Comparison of ENCODE assay signal across 25 cellular contexts in the genomic region with DNA sequence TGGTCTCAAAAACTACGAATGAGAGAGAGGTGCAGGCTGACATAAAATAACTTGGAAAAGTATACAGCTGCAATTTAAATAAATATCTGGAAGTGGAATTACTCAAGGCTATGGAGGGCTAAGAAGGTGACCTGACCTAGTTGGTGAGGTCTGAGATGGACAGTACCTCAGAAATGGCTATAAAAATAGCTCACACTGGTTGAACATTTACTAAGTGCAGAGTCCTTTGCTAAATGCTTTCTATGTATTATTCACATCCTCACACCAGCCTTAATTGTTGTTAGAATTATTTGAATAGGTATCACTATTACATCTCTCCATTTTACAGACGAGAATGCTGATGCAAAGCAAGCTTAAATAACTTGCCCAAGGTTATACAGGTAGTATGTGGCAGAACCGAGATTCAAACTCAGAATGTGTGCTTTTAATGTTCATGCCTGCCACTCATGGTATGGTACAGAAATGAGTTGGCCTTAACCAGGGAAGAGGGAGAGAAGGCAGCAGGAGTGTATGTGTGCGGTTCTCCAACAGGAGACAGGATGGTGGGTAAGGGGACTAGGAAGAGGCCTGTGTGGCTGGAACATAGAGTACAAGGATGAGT. TPM values are rescaled to one million over a fixed set of nuclear protein-coding genes. Genes with fewer than 3 reads are reported as not detected.
DNase-seq lines count a peak whose midpoint lies in the region; ATAC-seq, FAIRE-seq and TF ChIP-seq lines count a peak whose summit lies in the region.
"Had no signal": no experiment of that assay in that cellular context is flagged by ENCODE, and none has a peak within 500 bp of the region (broad histone marks: within the 10 kb centered on the region; RNA-seq: fewer than 3 reads in every experiment).

No MANE protein-coding gene starts in this region.

- POLR2A ChIA-PET in activated CD4-positive, alpha-beta T cell treated with anti-CD3 and anti-CD28 coated beads for 36 hours (lab: Charles Lee): no interaction called here

- no peaks in the 10 kb centered on the region for H3K9me3 Mint-ChIP-seq in activated CD4-positive, alpha-beta T cell treated with anti-CD3 and anti-CD28 coated beads for 36 hours (ENCODE audit: low read depth)
- H3K9me3 Mint-ChIP-seq in astrocyte (ENCODE audit: unreplicated experiment) (peaks cover 3% of the 10 kb centered on the region), nephron progenitor cell (no peaks in the 10 kb centered on the region)
- H3K9me3 Mint-ChIP-seq: activated T-cell treated with anti-CD3 and anti-CD28 coated beads, Interleukin-2, amount 50 U/mL, for 4 hours; dendritic cell treated with granulocyte-macrophage colony-stimulating factor and Interleukin-4, amounts not matched to agents 40 ng/mL and 50 ng/mL, for 4 days; GM23338; nephron had no signal

- ATAC-seq in activated CD4-positive, alpha-beta T cell treated with anti-CD3 and anti-CD28 coated beads for 36 hours: peak; percentile 74
- ATAC-seq in GM18520 (IDR thresholded peaks at IDR 0.05; ENCODE audit: unreplicated experiment) (peak; percentile 58), GM21576 (IDR thresholded peaks at IDR 0.05; ENCODE audit: unreplicated experiment) (no peak)

- H2AFZ ChIP-seq in astrocyte (ENCODE audit: low read depth, low read length): no peak overlapping the region
- H2AFZ ChIP-seq: GM23338 had no signal

- no peaks in the 10 kb centered on the region for H3K27me3 Mint-ChIP-seq in activated CD4-positive, alpha-beta T cell treated with anti-CD3 and anti-CD28 coated beads for 36 hours
- H3K27me3 Mint-ChIP-seq in astrocyte (ENCODE audit: low read depth, unreplicated experiment) (no peaks in the 10 kb centered on the region), nephron progenitor cell (ENCODE audit: low read depth, poor library complexity) (peaks cover 5% of the 10 kb centered on the region)
- H3K27me3 Mint-ChIP-seq: dendritic cell treated with granulocyte-macrophage colony-stimulating factor and Interleukin-4, amounts not matched to agents 40 ng/mL and 50 ng/mL, for 4 days; progenitor cell of endocrine pancreas had no signal

- CTCF ChIA-PET in activated CD4-positive, alpha-beta T cell treated with anti-CD3 and anti-CD28 coated beads for 36 hours (lab: Charles Lee): interaction anchor here (0.7 to 9.2 kb wide), 24 partner anchors 8 to 383 kb away, joined by 3 to 176 read pairs (median 5); a partner anchor contains a TSS

- no peaks in the 10 kb centered on the region for H3K9me3 ChIP-seq in astrocyte (ENCODE audit: insufficient read depth, low read depth, low read length)
- H3K9me3 ChIP-seq: adrenal gland; BLaER1 treated with 17β-estradiol and CSF1 and Interleukin-3, amounts not matched to agents 10 nM and 100 nM had no signal

- peaks cover 19% of the 10 kb centered on the region for H3K4me1 Mint-ChIP-seq in activated CD4-positive, alpha-beta T cell treated with anti-CD3 and anti-CD28 coated beads for 36 hours
- H3K4me1 Mint-ChIP-seq in astrocyte (ENCODE audit: low read depth, unreplicated experiment): peaks cover 22% of the 10 kb centered on the region
- peaks cover 37% of the 10 kb centered on the region for H3K4me1 Mint-ChIP-seq in nephron progenitor cell

- no peaks in the 10 kb centered on the region for H3K27me3 ChIP-seq in astrocyte (ENCODE audit: insufficient read depth, low read length)
- H3K27me3 ChIP-seq: adrenal gland; BLaER1 treated with 17β-estradiol and CSF1 and Interleukin-3, amounts not matched to agents 10 nM and 100 nM had no signal

- no peaks in the 10 kb centered on the region for H3K4me1 ChIP-seq in astrocyte (ENCODE audit: insufficient read depth, low read length)
- H3K4me1 ChIP-seq: adrenal gland had no signal

- H3K4me3 Mint-ChIP-seq in activated CD4-positive, alpha-beta T cell treated with anti-CD3 and anti-CD28 coated beads for 36 hours: no peak overlapping the region
- H3K4me3 Mint-ChIP-seq in astrocyte (ENCODE audit: unreplicated experiment) (no peak overlapping the region), nephron progenitor cell (no peak overlapping the region)
- H3K4me3 Mint-ChIP-seq: activated T-cell treated with anti-CD3 and anti-CD28 coated beads, Interleukin-2, amount 50 U/mL, for 4 hours; dendritic cell treated with granulocyte-macrophage colony-stimulating factor and Interleukin-4, amounts not matched to agents 40 ng/mL and 50 ng/mL, for 4 days; GM23338; nephron had no signal

- H3K36me3 ChIP-seq in astrocyte (ENCODE audit: insufficient read depth, low read length): peaks cover 3% of the 10 kb centered on the region
- H3K36me3 ChIP-seq: adrenal gland had no signal

- H3K4me3 ChIP-seq in astrocyte (ENCODE audit: insufficient read depth, low read depth, low read length): no peak overlapping the region
- H3K4me3 ChIP-seq: adrenal gland; BLaER1 treated with 17β-estradiol and CSF1 and Interleukin-3, amounts not matched to agents 10 nM and 100 nM; GM23338 had no signal

- no peaks in the 10 kb centered on the region for H4K20me1 ChIP-seq in astrocyte (ENCODE audit: insufficient read depth, low read length)
- H4K20me1 ChIP-seq: BLaER1 treated with 17β-estradiol and CSF1 and Interleukin-3, amounts not matched to agents 10 nM and 100 nM had no signal

- peak; percentile 11 for DNase-seq in activated CD4-positive, alpha-beta T cell treated with anti-CD3 and anti-CD28 coated beads for 36 hours
- DNase-seq in activated CD4-positive, alpha-beta T cell treated with anti-CD3 and anti-CD28 coated beads for 1 hour: no peak
- no peak for DNase-seq in astrocyte (ENCODE audit: low read depth)
- no peak for DNase-seq in nephron progenitor cell
- no peak for DNase-seq in stimulated activated CD4-positive, alpha-beta T cell treated with anti-CD3 and anti-CD28 coated beads, Interleukin-4, amount 100 ng/mL, for 1 hour
- DNase-seq in COLO668 (lab: John Stamatoyannopoulos, UW; ENCODE audit: unreplicated experiment): no peak
- DNase-seq: 8988T; activated CD4-positive, alpha-beta T cell treated with anti-CD3 and anti-CD28 coated beads, Interleukin-2, amount 50 U/mL, for 1 hour; activated T-cell treated with anti-CD3 and anti-CD28 coated beads, Interleukin-2, amount 50 U/mL, for 4 hours; adrenal gland; foreskin fibroblast; mesendoderm; NCI-H1105 treated with DMSO at 0.1 percent for 48 hours; NCI-H2107; NCI-H510A treated with DMSO at 0.1 percent for 48 hours; stimulated activated CD4-positive, alpha-beta T cell treated with anti-CD3 and anti-CD28 coated beads, Interleukin-2, amount 100 ng/mL, for 48 hours; SW 1271 had no signal

- H3K27ac ChIP-seq in astrocyte (ENCODE audit: low read depth, low read length): no peak overlapping the region
- H3K27ac ChIP-seq: adrenal gland had no signal

- TF ChIP-seq CTCF in astrocyte (IDR thresholded peaks at IDR 0.05; ENCODE audit: insufficient read depth, low read depth, low read length) (no peak), nephron progenitor cell (IDR thresholded peaks at IDR 0.05) (no peak)

- intact Hi-C loops in activated CD4-positive, alpha-beta T cell treated with anti-CD3 and anti-CD28 coated beads for 36 hours (cut with DNase I, micrococcal nuclease): loop anchor here (2.0 to 10.0 kb wide), 4 partner anchors 32 to 360 kb away; no protein-coding TSS in a partner anchor

- no peaks in the 10 kb centered on the region for H3K79me2 ChIP-seq in astrocyte (ENCODE audit: insufficient read depth, low read length)

- H3K27ac Mint-ChIP-seq in activated CD4-positive, alpha-beta T cell treated with anti-CD3 and anti-CD28 coated beads for 36 hours: peak overlapping the region; percentile 93
- H3K27ac Mint-ChIP-seq in astrocyte (ENCODE audit: unreplicated experiment) (peak overlapping the region; percentile 98), nephron progenitor cell (peak overlapping the region; percentile 50)
- H3K27ac Mint-ChIP-seq: dendritic cell treated with granulocyte-macrophage colony-stimulating factor and Interleukin-4, amounts not matched to agents 40 ng/mL and 50 ng/mL, for 4 days; GM23338; progenitor cell of endocrine pancreas had no signal

- no peak for FAIRE-seq in astrocyte (lab: Jason Lieb, UNC)
- FAIRE-seq: GM12892 had no signal

- peaks cover 18% of the 10 kb centered on the region for H3K36me3 Mint-ChIP-seq in activated CD4-positive, alpha-beta T cell treated with anti-CD3 and anti-CD28 coated beads for 36 hours (ENCODE audit: low read depth)
- H3K36me3 Mint-ChIP-seq in astrocyte (ENCODE audit: low read depth, unreplicated experiment): peaks cover 23% of the 10 kb centered on the region
- H3K36me3 Mint-ChIP-seq in nephron progenitor cell (ENCODE audit: low read depth): peaks cover 27% of the 10 kb centered on the region

- no peak overlapping the region for H3K4me2 ChIP-seq in astrocyte (ENCODE audit: low read length)
- H3K4me2 ChIP-seq: BLaER1 treated with 17β-estradiol and CSF1 and Interleukin-3, amounts not matched to agents 10 nM and 100 nM; GM23338 had no signal

- no peak overlapping the region for H3K9ac ChIP-seq in astrocyte (ENCODE audit: low read length)
- H3K9ac ChIP-seq: BLaER1 treated with 17β-estradiol and CSF1 and Interleukin-3, amounts not matched to agents 10 nM and 100 nM had no signal

RNA-seq across cellular contexts. Expression of a gene that starts 37.4 kb away (rescaled TPM):
- total RNA-seq in activated CD4-positive, alpha-beta T cell treated with anti-CD3 and anti-CD28 coated beads for 36 hours: 10 to 100 TPM; 37.5 to 39.7 TPM
- total RNA-seq in astrocyte: 32.6 and 33.3 TPM in 2 replicates

RNA-seq across cellular contexts. Expression of a gene that starts 44.4 kb away (rescaled TPM):
- total RNA-seq in activated CD4-positive, alpha-beta T cell treated with anti-CD3 and anti-CD28 coated beads for 36 hours: 10 to 100 TPM; 30.9 to 46.6 TPM
- total RNA-seq in astrocyte: 375 and 389 TPM in 2 replicates

RNA-seq across cellular contexts. Expression of a gene that starts 49.5 kb away (rescaled TPM):
- 10 to 100 TPM; 33.6 to 37.5 TPM for total RNA-seq in activated CD4-positive, alpha-beta T cell treated with anti-CD3 and anti-CD28 coated beads for 36 hours
- total RNA-seq in astrocyte: 52.5 and 52.6 TPM in 2 replicates
